ENCODE assay signal across 3 cellular contexts in genomic region chr18:38491195-38491594, GRCh38.
"Had no signal": no experiment of that assay in that cellular context is flagged by ENCODE, and none has a peak within 500 bp of the region (broad histone marks: within the 10 kb centered on the region; RNA-seq: fewer than 3 reads in every experiment).

No MANE protein-coding gene starts in this region.

- ATAC-seq: GM12878 had no signal

- H3K4me3 ChIP-seq: GM12878 had no signal

- DNase-seq: GDM1, GF-D8 had no signal
